In the genomic region with DNA sequence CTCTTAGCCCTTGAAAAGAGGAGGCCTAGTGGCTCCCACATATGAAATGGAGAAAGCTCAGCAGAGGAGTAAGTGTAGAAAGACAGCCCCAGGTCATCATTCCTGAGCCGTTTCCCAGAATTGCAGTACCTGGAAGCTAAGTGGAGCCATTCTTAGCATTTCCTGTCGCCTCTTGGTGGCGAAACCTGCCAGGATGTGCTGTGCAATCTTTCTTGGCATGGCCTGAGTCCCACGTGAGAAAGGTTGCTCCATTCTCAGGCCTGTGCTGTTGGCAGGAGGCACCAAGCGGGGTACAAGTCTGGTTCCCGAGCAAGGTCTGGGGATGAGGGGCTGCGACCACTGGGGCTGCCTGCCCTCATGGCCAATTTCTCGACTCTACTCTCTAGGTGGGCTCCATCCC, we compare ENCODE assay signal across 23 cellular contexts.
DNase-seq lines count a peak whose midpoint lies in the region; ATAC-seq, FAIRE-seq and TF ChIP-seq lines count a peak whose summit lies in the region.
"Had no signal": no experiment of that assay in that cellular context is flagged by ENCODE, and none has a peak within 500 bp of the region (broad histone marks: within the 10 kb centered on the region; RNA-seq: fewer than 3 reads in every experiment).

No MANE protein-coding gene starts in this region.

- no peak overlapping the region for H3K27ac Mint-ChIP-seq in activated CD4-positive, alpha-beta T cell treated with anti-CD3 and anti-CD28 coated beads for 36 hours
- H3K27ac Mint-ChIP-seq: activated B cell treated with CpG ODN at 0.5 μM for 24 hours; activated naive CD8-positive, alpha-beta T cell treated with anti-CD3 and anti-CD28 coated beads for 36 hours; activated T-helper 17 cell treated with anti-CD3 and anti-CD28 coated beads, Interleukin-2, amount 50 U/mL, for 72 hours; dendritic cell treated with granulocyte-macrophage colony-stimulating factor and Interleukin-4, amounts not matched to agents 40 ng/mL and 50 ng/mL, for 4 days; naive thymus-derived CD4-positive, alpha-beta T cell; T-helper 2 cell treated with Interferon-gamma antibody and Interleukin-4, amounts not matched to agents 5 μg/mL and 100 μg/mL, for 36 hours had no signal

- no peaks in the 10 kb centered on the region for H3K27me3 Mint-ChIP-seq in activated CD4-positive, alpha-beta T cell treated with anti-CD3 and anti-CD28 coated beads for 36 hours
- H3K27me3 Mint-ChIP-seq: activated naive CD8-positive, alpha-beta T cell treated with anti-CD3 and anti-CD28 coated beads for 36 hours; activated T-helper 17 cell treated with anti-CD3 and anti-CD28 coated beads, Interleukin-2, amount 50 U/mL, for 72 hours; dendritic cell treated with granulocyte-macrophage colony-stimulating factor and Interleukin-4, amounts not matched to agents 40 ng/mL and 50 ng/mL, for 4 days had no signal

- H3K4me1 ChIP-seq in liver (ENCODE audit: control insufficient read depth in 4 of 4, insufficient read depth in 4 of 4, low read length in 3 of 4) (peaks cover 0 to 20% (median 4%) of the 10 kb centered on the region in 4 donors), HepG2 (ENCODE audit: insufficient read depth, low read length) (no peaks in the 10 kb centered on the region), lung (ENCODE audit: control insufficient read depth in 2 of 2, insufficient read depth in 2 of 2, low read length in 2 of 2) (peaks cover 0 to 7% of the 10 kb centered on the region in 2 donors)
- H3K4me1 ChIP-seq: parathyroid adenoma had no signal

- no peak for TF ChIP-seq POLR2A in HepG2 (IDR thresholded peaks at IDR 0.05; ENCODE audit: insufficient read depth in 1 of 2, low read depth in 2 of 2, low read length in 2 of 2)

- H3K27ac ChIP-seq in liver (ENCODE audit: low read depth in 1 of 2, low read length in 2 of 2) (peak overlapping the region; percentile 81 to 85), HepG2 (ENCODE audit: extremely low read length, insufficient read depth, low read length) (no peak overlapping the region), lung (ENCODE audit: low read depth in 1 of 2, low read length in 1 of 2) (peak overlapping the region in 1 of 2 donors; percentile 74)
- H3K27ac ChIP-seq: parathyroid adenoma, stomach had no signal

- no peaks in the 10 kb centered on the region for H3K4me1 Mint-ChIP-seq in activated CD4-positive, alpha-beta T cell treated with anti-CD3 and anti-CD28 coated beads for 36 hours
- H3K4me1 Mint-ChIP-seq: activated B cell treated with CpG ODN at 0.5 μM for 24 hours; activated naive CD8-positive, alpha-beta T cell treated with anti-CD3 and anti-CD28 coated beads for 36 hours; activated T-helper 17 cell treated with anti-CD3 and anti-CD28 coated beads, Interleukin-2, amount 50 U/mL, for 72 hours; naive thymus-derived CD4-positive, alpha-beta T cell had no signal

- TF ChIP-seq CTCF in liver (IDR thresholded peaks at IDR 0.05; ENCODE audit: low read depth, low read length, missing input control) = peak; percentile 9
- no peak for TF ChIP-seq CTCF in HepG2 (CRISPR knock-in tag; IDR thresholded peaks at IDR 0.05)
- TF ChIP-seq CTCF in lung (IDR thresholded peaks at IDR 0.05; ENCODE audit: control extremely low read depth, extremely low read depth) = no peak

- in situ Hi-C loops in HepG2 (cut with HindIII; ENCODE audit: extremely low pct_ligation_motif_present, low pct_unique_long_range_greater_than_20kb) = no loop called here

- no peaks in the 10 kb centered on the region for H3K36me3 Mint-ChIP-seq in activated CD4-positive, alpha-beta T cell treated with anti-CD3 and anti-CD28 coated beads for 36 hours (ENCODE audit: low read depth)
- H3K36me3 Mint-ChIP-seq: activated naive CD8-positive, alpha-beta T cell treated with anti-CD3 and anti-CD28 coated beads for 36 hours; naive thymus-derived CD4-positive, alpha-beta T cell had no signal

- no peak for FAIRE-seq in HepG2 (lab: Jason Lieb, UNC)
- FAIRE-seq: A204.1, GM12891 had no signal

- peak; percentile 65 to 68 for TF ChIP-seq RAD21 in liver (IDR thresholded peaks at IDR 0.05)
- TF ChIP-seq RAD21 in HepG2 (CRISPR knock-in tag; IDR thresholded peaks at IDR 0.05) = no peak

- no peaks in the 10 kb centered on the region for H3K9me3 Mint-ChIP-seq in activated CD4-positive, alpha-beta T cell treated with anti-CD3 and anti-CD28 coated beads for 36 hours (ENCODE audit: low read depth)
- H3K9me3 Mint-ChIP-seq: activated B cell treated with CpG ODN at 0.5 μM for 24 hours; activated naive CD8-positive, alpha-beta T cell treated with anti-CD3 and anti-CD28 coated beads for 36 hours; activated T-helper 17 cell treated with anti-CD3 and anti-CD28 coated beads, Interleukin-2, amount 50 U/mL, for 72 hours; dendritic cell treated with granulocyte-macrophage colony-stimulating factor and Interleukin-4, amounts not matched to agents 40 ng/mL and 50 ng/mL, for 4 days; naive thymus-derived CD4-positive, alpha-beta T cell; T-helper 2 cell treated with Interferon-gamma antibody and Interleukin-4, amounts not matched to agents 5 μg/mL and 100 μg/mL, for 36 hours had no signal

- H3K4me2 ChIP-seq in HepG2 (ENCODE audit: low read depth, low read length) = no peak overlapping the region

- H3K9me3 ChIP-seq in liver (ENCODE audit: control insufficient read depth in 4 of 4, low read length in 3 of 4) = no peaks in the 10 kb centered on the region
- H3K9me3 ChIP-seq in HepG2 (ENCODE audit: low read length) = no peaks in the 10 kb centered on the region
- no peaks in the 10 kb centered on the region for H3K9me3 ChIP-seq in lung (ENCODE audit: control insufficient read depth in 2 of 2, insufficient read depth in 1 of 2, low read length in 1 of 2)
- H3K9me3 ChIP-seq: stomach had no signal

- TF ChIP-seq EP300 in HepG2 (IDR thresholded peaks at IDR 0.05; ENCODE audit: low read depth in 2 of 2, low read length in 2 of 2) = no peak
- no peak for TF ChIP-seq EP300 in HepG2 (CRISPR knock-in tag; IDR thresholded peaks at IDR 0.05; ENCODE audit: borderline replicate concordance)

- 36% methylated on average over 8 of the region's 8 CpGs for WGBS in liver
- 100% methylated on average over 2 of the region's 8 CpGs for WGBS in HepG2 (ENCODE audit: low lambda C conversion rate)
- WGBS in lung, 2 donors = 52 to 68% methylated on average over 8 of the region's 8 CpGs

- POLR2A ChIA-PET in HepG2 (lab: Yijun Ruan, JAX) = no interaction called here
- POLR2A ChIA-PET in activated CD4-positive, alpha-beta T cell treated with anti-CD3 and anti-CD28 coated beads for 36 hours (lab: Charles Lee) = no interaction called here

- H2AFZ ChIP-seq in HepG2 (ENCODE audit: low read length) = no peak overlapping the region
- H2AFZ ChIP-seq: parathyroid adenoma had no signal

- CTCF ChIA-PET in HepG2 (lab: Yijun Ruan, JAX; ENCODE audit: low intra/inter-chr PET ratio, low total read pairs) = no interaction called here
- CTCF ChIA-PET in activated CD4-positive, alpha-beta T cell treated with anti-CD3 and anti-CD28 coated beads for 36 hours (lab: Charles Lee) = no interaction called here

- intact Hi-C loops in HepG2 (cut with micrococcal nuclease; ENCODE audit: unreplicated experiment) = no loop called here
- intact Hi-C loops in activated CD4-positive, alpha-beta T cell treated with anti-CD3 and anti-CD28 coated beads for 36 hours (cut with DNase I, micrococcal nuclease) = no loop called here

- ATAC-seq in HepG2 (no peak), lung (ENCODE audit: insufficient read depth, low FRiP score) (no peak), HG02938 (IDR thresholded peaks at IDR 0.05; ENCODE audit: unreplicated experiment) (no peak)
- no peak for ATAC-seq in activated CD4-positive, alpha-beta T cell treated with anti-CD3 and anti-CD28 coated beads for 36 hours
- ATAC-seq: activated T-helper 17 cell treated with anti-CD3 and anti-CD28 coated beads, Interleukin-2, amount 50 U/mL, for 72 hours; naive thymus-derived CD4-positive, alpha-beta T cell had no signal

- H3K36me3 ChIP-seq in liver (ENCODE audit: control insufficient read depth in 4 of 4, insufficient read depth in 3 of 4, low read depth in 1 of 4, low read length in 3 of 4) = peaks cover 0 to 22% (median 6%) of the 10 kb centered on the region in 4 donors
- H3K36me3 ChIP-seq in HepG2 (replicated peaks in 1 of 2; ENCODE audit: control insufficient read depth in 1 of 2, insufficient read depth in 2 of 2, low read length in 2 of 2) = peaks cover 6 to 13% of the 10 kb centered on the region in 2 experiments; a peak in 3 of 5 replicates
- H3K36me3 ChIP-seq in lung (ENCODE audit: control insufficient read depth in 2 of 2, insufficient read depth in 2 of 2, low read length in 2 of 2) = peaks cover 5 to 11% of the 10 kb centered on the region in 2 donors

- H3K79me2 ChIP-seq in HepG2 (ENCODE audit: insufficient read depth, low read length) = no peaks in the 10 kb centered on the region
- H3K79me2 ChIP-seq: parathyroid adenoma had no signal

- H4K20me1 ChIP-seq in HepG2 (ENCODE audit: insufficient read depth, low read length) = no peaks in the 10 kb centered on the region

- H3K4me3 Mint-ChIP-seq in activated CD4-positive, alpha-beta T cell treated with anti-CD3 and anti-CD28 coated beads for 36 hours = no peak overlapping the region
- H3K4me3 Mint-ChIP-seq: activated B cell treated with CpG ODN at 0.5 μM for 24 hours; activated naive CD8-positive, alpha-beta T cell treated with anti-CD3 and anti-CD28 coated beads for 36 hours; activated T-helper 17 cell treated with anti-CD3 and anti-CD28 coated beads, Interleukin-2, amount 50 U/mL, for 72 hours; dendritic cell treated with granulocyte-macrophage colony-stimulating factor and Interleukin-4, amounts not matched to agents 40 ng/mL and 50 ng/mL, for 4 days; naive thymus-derived CD4-positive, alpha-beta T cell; T-helper 2 cell treated with Interferon-gamma antibody and Interleukin-4, amounts not matched to agents 5 μg/mL and 100 μg/mL, for 36 hours had no signal

- H3K9ac ChIP-seq in liver (ENCODE audit: low read depth in 1 of 2, low read length in 2 of 2) (peak overlapping the region; percentile 6 to 54), HepG2 (ENCODE audit: insufficient read depth, low read depth, low read length) (no peak overlapping the region)
- H3K9ac ChIP-seq: parathyroid adenoma had no signal

- H3K27me3 ChIP-seq in liver (ENCODE audit: control insufficient read depth in 4 of 4, insufficient read depth in 4 of 4, low read length in 3 of 4) = no peaks in the 10 kb centered on the region
- no peaks in the 10 kb centered on the region for H3K27me3 ChIP-seq in HepG2 (ENCODE audit: control insufficient read depth in 1 of 2, insufficient read depth in 2 of 2, low read length in 2 of 2)
- H3K27me3 ChIP-seq in lung (ENCODE audit: control insufficient read depth, insufficient read depth) = no peaks in the 10 kb centered on the region
- H3K27me3 ChIP-seq: stomach had no signal

- H3K4me3 ChIP-seq in liver (ENCODE audit: low read depth in 1 of 3, low read length in 3 of 3) (peak overlapping the region; percentile 48 to 73 (median 50)), HepG2 (replicated peaks in 1 of 3; ENCODE audit: insufficient read depth in 1 of 3, low read depth in 2 of 3, low read length in 3 of 3) (no peak overlapping the region), lung (no peak overlapping the region)
- H3K4me3 ChIP-seq: skin epidermis, stomach had no signal

- DNase-seq in HepG2 (ENCODE audit: low spot score) (no peak), fibroblast of gingiva (ENCODE audit: low read depth) (peak; percentile 6), lung (ENCODE audit: low spot score) (peak; percentile 31), iPS-NIHi7 (ENCODE audit: extremely low spot score) (no peak)
- no peak for DNase-seq in stimulated activated CD4-positive, alpha-beta T cell treated with anti-CD3 and anti-CD28 coated beads, Interleukin-15, amount 100 ng/mL, for 24 hours
- no peak for DNase-seq in activated CD4-positive, alpha-beta T cell treated with anti-CD3 and anti-CD28 coated beads for 36 hours
- DNase-seq: activated B cell treated with CpG ODN at 0.5 μM for 24 hours; activated naive CD8-positive, alpha-beta T cell treated with anti-CD3 and anti-CD28 coated beads for 36 hours; C1 segment of cervical spinal cord; H7; naive thymus-derived CD4-positive, alpha-beta T cell; NCI-H82; stimulated activated CD4-positive, alpha-beta T cell treated with anti-CD3 and anti-CD28 coated beads, Interleukin-4, amount 100 ng/mL, for 24 hours; stomach had no signal

- no TSS peak for BruUV-seq in HepG2 (replicated peaks; lab: Mats Ljungman, UMichigan)

Comparison
In these comparisons a context has a peak if more than half of its experiments do, and no peak if none do; other contexts are left out.
1. H3K4me3 ChIP-seq: peak in liver (3 of 3); none in HepG2 (0 of 3) and lung (single experiment).
2. DNase-seq: peak in fibroblast of gingiva (single experiment) and lung (single experiment); none in HepG2 (single experiment), stimulated activated CD4-positive, alpha-beta T cell treated with anti-CD3 and anti-CD28 coated beads, Interleukin-15, amount 100 ng/mL, for 24 hours (single experiment), iPS-NIHi7 (single experiment) and activated CD4-positive, alpha-beta T cell treated with anti-CD3 and anti-CD28 coated beads for 36 hours (single experiment).